24 cellular contexts compared by ENCODE assay signal in genomic region chr6:169543704-169544103, GRCh38.
A peak's percentile ranks its signal among the peaks of the same experiment; 100 is the strongest.
DNase-seq lines count a peak whose midpoint lies in the region; ATAC-seq, FAIRE-seq and TF ChIP-seq lines count a peak whose summit lies in the region.
"Had no signal": no experiment of that assay in that cellular context is flagged by ENCODE, and none has a peak within 500 bp of the region (broad histone marks: within the 10 kb centered on the region; RNA-seq: fewer than 3 reads in every experiment).

No MANE protein-coding gene starts in this region.

- H3K4me1 Mint-ChIP-seq in Caco-2 (ENCODE audit: low read depth, unreplicated experiment) = no peaks in the 10 kb centered on the region
- H3K4me1 Mint-ChIP-seq: B cell; CD4-positive, CD25-positive, alpha-beta regulatory T cell; CD8-positive, alpha-beta memory T cell had no signal

- no peak overlapping the region for H3K4me3 ChIP-seq in RWPE2 (ENCODE audit: severe bottlenecking)
- no peak overlapping the region for H3K4me3 ChIP-seq in epithelial cell of esophagus (ENCODE audit: low read length)
- H3K4me3 ChIP-seq in Caco-2 (ENCODE audit: low read depth, low read length) = no peak overlapping the region
- H3K4me3 ChIP-seq: BLaER1, GM12878, HAP-1 had no signal

- no peaks in the 10 kb centered on the region for H3K27me3 Mint-ChIP-seq in Caco-2 (ENCODE audit: insufficient read depth, unreplicated experiment)
- H3K27me3 Mint-ChIP-seq: B cell; CD4-positive, CD25-positive, alpha-beta regulatory T cell; CD8-positive, alpha-beta memory T cell had no signal

- no peak for TF ChIP-seq POLR2A in GM12891 (IDR thresholded peaks at IDR 0.05; ENCODE audit: low read depth, low read length)

- CTCF ChIA-PET in Caco-2 (lab: Charles Lee) = no interaction called here

- H3K27ac ChIP-seq in RWPE2 (ENCODE audit: poor library complexity, severe bottlenecking) = no peak overlapping the region
- H3K27ac ChIP-seq: 22Rv1, BLaER1, C4-2B had no signal

- intact Hi-C loops in Caco-2 (cut with micrococcal nuclease; ENCODE audit: unreplicated experiment) = no loop called here

- H3K27me3 ChIP-seq in RWPE2 (ENCODE audit: insufficient read depth, poor library complexity, severe bottlenecking) (no peaks in the 10 kb centered on the region), Caco-2 (replicated peaks; ENCODE audit: control insufficient read depth, insufficient read depth, low read length) (no peaks in the 10 kb centered on the region)
- H3K27me3 ChIP-seq: BLaER1 had no signal

- no peak overlapping the region for H3K27ac Mint-ChIP-seq in Caco-2 (ENCODE audit: unreplicated experiment)
- H3K27ac Mint-ChIP-seq: B cell; CD4-positive, CD25-positive, alpha-beta regulatory T cell; CD8-positive, alpha-beta memory T cell; HFFc6 had no signal

- peaks cover 4% of the 10 kb centered on the region for H3K4me1 ChIP-seq in RWPE2 (ENCODE audit: insufficient read depth, poor library complexity, severe bottlenecking)
- no peaks in the 10 kb centered on the region for H3K4me1 ChIP-seq in Caco-2
- H3K4me1 ChIP-seq: HAP-1 had no signal

- DNase-seq in DMS53 (lab: John Stamatoyannopoulos, UW) (peak; percentile 4), DMS53 treated with DMSO at 0.1 percent for 48 hours (lab: John Stamatoyannopoulos, UW; ENCODE audit: unreplicated experiment) (no peak), GM12891 (ENCODE audit: insufficient read length, low spot score) (no peak), RWPE2 (ENCODE audit: low spot score) (no peak), epithelial cell of esophagus (ENCODE audit: low read depth) (peak; percentile 4), Caco-2 (no peak)
- no peak for DNase-seq in stimulated activated CD4-positive, alpha-beta T cell treated with anti-CD3 and anti-CD28 coated beads, Interleukin-2, amount 100 ng/mL, for 48 hours
- DNase-seq: Calu3; CD4-positive, CD25-positive, alpha-beta regulatory T cell; CD8-positive, alpha-beta memory T cell; DMS79; EL; GDM1; GOT3; HFFc6 had no signal

- H3K36me3 Mint-ChIP-seq in Caco-2 (ENCODE audit: insufficient read depth, unreplicated experiment) = no peaks in the 10 kb centered on the region

- peaks cover 14% of the 10 kb centered on the region for H3K9me3 Mint-ChIP-seq in Caco-2 (ENCODE audit: unreplicated experiment)

- POLR2A ChIA-PET in Caco-2 (lab: Charles Lee) = no interaction called here

- H3K9me3 ChIP-seq in RWPE2 (ENCODE audit: severe bottlenecking) (no peaks in the 10 kb centered on the region), Caco-2 (0 out of 2 replicates have a peak, but pooled peaks cover 5% of the 10 kb centered on the region)
- H3K9me3 ChIP-seq: HAP-1 had no signal

- H3K36me3 ChIP-seq in RWPE2 (ENCODE audit: low read depth) (no peaks in the 10 kb centered on the region), Caco-2 (ENCODE audit: control insufficient read depth, insufficient read depth, low read length) (no peaks in the 10 kb centered on the region)
- H3K36me3 ChIP-seq: BLaER1, HAP-1 had no signal

- ATAC-seq in RWPE2 (ENCODE audit: low read depth) (0 out of 3 replicates have a peak, but pooled peaks have one; percentile 23), GM19328 (IDR thresholded peaks at IDR 0.05; ENCODE audit: unreplicated experiment) (no peak)
- ATAC-seq: GM12878 had no signal

- peak; percentile 56 for FAIRE-seq in GM12891 (lab: Jason Lieb, UNC)
- FAIRE-seq: GM12878, GM18507, H54 had no signal

- no peak overlapping the region for H3K4me3 Mint-ChIP-seq in Caco-2 (ENCODE audit: unreplicated experiment)
- H3K4me3 Mint-ChIP-seq: B cell; CD4-positive, CD25-positive, alpha-beta regulatory T cell; CD8-positive, alpha-beta memory T cell; HFFc6 had no signal

- BruUV-seq in Caco-2 (replicated peaks; lab: Mats Ljungman, UMichigan) = no TSS peak

- TF ChIP-seq CTCF in RWPE2 (IDR thresholded peaks at IDR 0.05; ENCODE audit: poor library complexity, severe bottlenecking) (no peak), epithelial cell of esophagus (IDR thresholded peaks at IDR 0.05; ENCODE audit: insufficient read depth, low read depth, low read length, missing control alignments) (no peak), Caco-2 (IDR thresholded peaks at IDR 0.05; ENCODE audit: insufficient read depth in 1 of 2, low read depth in 1 of 2, low read length in 1 of 2, severe bottlenecking in 1 of 2, unreplicated experiment in 1 of 2) (no peak)

TF ChIP-seq in GM12891, 5 proteins besides CTCF, POLR2A, EP300 and RAD21:
- TF ChIP-seq POLR2AphosphoS5 (IDR thresholded peaks at IDR 0.05; ENCODE audit: low read depth, low read length) (no peak), POU2F2 (IDR thresholded peaks at IDR 0.05; ENCODE audit: low read depth, low read length) (no peak), PAX5 (IDR thresholded peaks at IDR 0.05; ENCODE audit: insufficient read depth, low read length, severe bottlenecking) (no peak), TAF1 (IDR thresholded peaks at IDR 0.05; ENCODE audit: low read depth, low read length) (no peak), SPI1 (IDR thresholded peaks at IDR 0.05; ENCODE audit: low read depth, low read length) (no peak)
TF ChIP-seq in GM12891: peak in this region for 0.

Comparison
In these comparisons a context has a peak if more than half of its experiments do, and no peak if none do; other contexts are left out.
1. DNase-seq: peak in DMS53 (single experiment) and epithelial cell of esophagus (single experiment); none in DMS53 treated with DMSO at 0.1 percent for 48 hours (single experiment), GM12891 (single experiment), RWPE2 (single experiment), Caco-2 (0 of 2) and stimulated activated CD4-positive, alpha-beta T cell treated with anti-CD3 and anti-CD28 coated beads, Interleukin-2, amount 100 ng/mL, for 48 hours (0 of 2).